Comparison of ENCODE assay signal across 1 cellular context in the genomic region with DNA sequence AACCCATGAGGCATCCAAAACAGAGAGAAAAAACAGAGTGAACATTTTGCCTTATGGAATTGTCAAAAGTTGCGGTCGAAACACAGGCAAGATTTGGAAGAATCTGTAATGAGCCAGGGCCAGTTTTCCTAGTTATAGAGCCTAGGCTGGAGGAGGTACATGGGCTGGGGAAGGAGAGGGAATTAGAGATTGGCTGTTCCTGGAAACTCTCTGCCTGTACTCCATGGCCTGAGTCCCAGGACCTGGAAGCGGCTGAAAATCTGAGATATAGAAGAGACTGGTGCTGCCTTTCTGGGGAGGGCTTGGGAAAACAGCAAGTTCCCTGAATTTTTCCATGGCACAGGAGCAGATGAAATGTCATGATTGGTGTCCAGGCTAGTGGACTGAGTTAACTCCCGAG.
TF ChIP-seq lines count a peak whose summit lies in the region.

No MANE protein-coding gene starts in this region.

TF ChIP-seq in IMR-90, 13 proteins besides CTCF, POLR2A, EP300 and RAD21:
- TF ChIP-seq MAZ (IDR thresholded peaks at IDR 0.05; ENCODE audit: borderline replicate concordance, low read depth, low read length): no peak
